In genomic region chr3:170640737-170641171, GRCh38 we compare ENCODE assay signal across 15 cellular contexts. TPM values are rescaled to one million over a fixed set of nuclear protein-coding genes. Genes with fewer than 3 reads are reported as not detected.
"Had no signal": no experiment of that assay in that cellular context is flagged by ENCODE, and none has a peak within 500 bp of the region (broad histone marks: within the 10 kb centered on the region; RNA-seq: fewer than 3 reads in every experiment).

No MANE protein-coding gene starts in this region.

- H3K27me3 ChIP-seq: testis, upper lobe of right lung had no signal

- DNase-seq: activated CD4-positive, alpha-beta T cell treated with anti-CD3 and anti-CD28 coated beads, Interleukin-2, amount 50 U/mL, for 1 hour; activated CD8-positive, alpha-beta memory T cell treated with anti-CD3 and anti-CD28 coated beads for 24 hours; activated naive CD8-positive, alpha-beta T cell treated with anti-CD3 and anti-CD28 coated beads for 36 hours; kidney glomerular epithelial cell; naive thymus-derived CD8-positive, alpha-beta T cell; right cardiac atrium; stimulated activated CD4-positive, alpha-beta T cell treated with anti-CD3 and anti-CD28 coated beads, Interleukin-15, amount 100 ng/mL, for 24 hours; stimulated activated CD4-positive, alpha-beta T cell treated with anti-CD3 and anti-CD28 coated beads, Interleukin-4, amount 100 ng/mL, for 24 hours; stimulated activated naive CD4-positive, alpha-beta T cell treated with Interleukin-2 at 50 U/mL for 16 hours; T-helper 1 cell; T1000; testis; upper lobe of right lung had no signal

- H3K9me3 ChIP-seq: testis, upper lobe of right lung had no signal

- H3K4me3 ChIP-seq: skin epidermis, testis, upper lobe of right lung had no signal

- H3K27ac ChIP-seq: skin epidermis, testis, upper lobe of right lung had no signal

- H3K36me3 ChIP-seq: upper lobe of right lung had no signal

RNA-seq across cellular contexts. Expression of gene SLC7A14, which starts 54.9 kb away (rescaled TPM):
- total RNA-seq: activated naive CD8-positive, alpha-beta T cell treated with anti-CD3 and anti-CD28 coated beads for 36 hours; activated T-helper 1 cell treated with anti-CD3 and anti-CD28 coated beads, Interleukin-12 subunit alpha, Interleukin-12 subunit beta, Interleukin-2, Interleukin-4 antibody, amounts not matched to agents 30 ng/mL and 10 ng/mL and 1 ng/mL, durations not matched to agents 14 hours and 24 hours and 36 hours; naive thymus-derived CD8-positive, alpha-beta T cell; upper lobe of right lung had no signal
